Comparison of ENCODE assay signal across 10 cellular contexts in genomic region chr22:22571862-22572261, GRCh38. TPM values are rescaled to one million over a fixed set of nuclear protein-coding genes. Genes with fewer than 3 reads are reported as not detected.
"Had no signal": no experiment of that assay in that cellular context is flagged by ENCODE, and none has a peak within 500 bp of the region (broad histone marks: within the 10 kb centered on the region; RNA-seq: fewer than 3 reads in every experiment).

No MANE protein-coding gene starts in this region.

- H3K4me2 ChIP-seq: GM23338 had no signal

- H3K9me3 ChIP-seq: HAP-1 had no signal

- DNase-seq: GM23248, GOT3, H7, H9, HCEC 1CT, HFFc6 had no signal

- H3K4me1 ChIP-seq: HAP-1 had no signal

- H3K4me3 ChIP-seq: GM23248, GM23338, HAP-1 had no signal

- H3K27ac ChIP-seq: GM23248 had no signal

- ATAC-seq: GM23338, HCT116 had no signal

- H3K9ac ChIP-seq: GM23248 had no signal

- H2AFZ ChIP-seq: GM23248, GM23338 had no signal

- FAIRE-seq: H1 had no signal

- H3K36me3 ChIP-seq: HAP-1 had no signal

RNA-seq across cellular contexts. Expression of gene PRAME, which starts 12.8 kb away (rescaled TPM):
- total RNA-seq: GM23248, GM23338, H7, HFFc6 had no signal
- polyA plus RNA-seq: GM23248, GM23338 had no signal

RNA-seq across cellular contexts. Expression of gene ZNF280A, which starts 51.8 kb away (rescaled TPM):
- total RNA-seq: GM23248, GM23338 had no signal
- polyA plus RNA-seq: GM23248, GM23338 had no signal
